8 cellular contexts compared by ENCODE assay signal in the genomic region with DNA sequence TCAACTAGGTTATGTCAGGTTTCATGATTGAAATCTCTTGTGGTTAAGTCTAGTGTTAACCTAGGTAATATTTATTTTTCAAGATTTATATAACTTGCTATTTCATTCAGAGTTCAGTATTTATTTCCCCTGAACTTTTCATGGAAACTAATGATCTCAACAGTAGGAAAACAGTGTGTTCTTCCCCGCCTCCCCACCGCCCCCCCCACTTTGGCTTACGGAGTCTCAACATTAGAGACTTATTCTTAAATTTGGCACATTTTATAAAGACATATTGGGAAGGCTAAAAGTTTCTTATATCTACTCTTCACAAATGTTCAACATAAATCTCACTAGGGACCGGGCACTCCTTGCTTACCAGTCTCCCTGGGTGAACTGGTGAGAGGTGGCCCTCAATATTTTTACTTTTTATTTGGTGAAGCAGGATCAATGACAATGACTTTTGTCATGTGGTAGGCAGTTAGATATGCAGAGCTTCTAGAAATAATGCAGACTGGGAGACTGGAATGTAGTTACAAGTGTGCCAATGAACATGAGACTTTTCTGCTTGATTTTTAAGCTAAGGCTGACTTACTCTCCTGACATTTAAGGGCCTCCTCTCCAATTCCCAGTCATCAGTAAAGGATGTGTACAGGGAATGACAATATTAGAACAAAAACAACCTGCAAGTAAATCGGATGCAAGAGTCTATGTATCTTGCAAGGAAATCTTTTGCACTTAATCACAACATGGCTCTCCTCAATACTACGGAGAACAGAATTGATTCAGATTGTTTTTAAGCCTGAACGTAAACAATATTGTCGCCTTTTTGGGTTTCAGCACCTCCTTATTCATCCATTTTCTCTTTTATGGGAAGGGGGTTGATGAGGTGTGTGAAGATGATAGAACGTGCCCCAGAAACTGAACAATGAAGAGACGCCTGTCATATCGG. TPM values are rescaled to one million over a fixed set of nuclear protein-coding genes. Genes with fewer than 3 reads are reported as not detected.
DNase-seq lines count a peak whose midpoint lies in the region; ATAC-seq and TF ChIP-seq lines count a peak whose summit lies in the region.

No MANE protein-coding gene starts in this region.

- H3K27ac ChIP-seq in mesendoderm (ENCODE audit: low read depth, low read length) = no peak overlapping the region

- in situ Hi-C loops in ACHN (cut with HindIII; ENCODE audit: low pct_ligation_motif_present, low pct_unique_long_range_greater_than_20kb, low sequenced_read_pairs) = no loop called here

- H3K4me1 Mint-ChIP-seq in IgD-negative memory B cell = peaks cover 43 to 48% (median 43%) of the 10 kb centered on the region in 3 donors

- H4K5ac ChIP-seq in mesendoderm (ENCODE audit: low read length) = no peak overlapping the region

- peaks cover 3% of the 10 kb centered on the region for H3K4me1 ChIP-seq in mesendoderm (ENCODE audit: control insufficient read depth, low read depth, low read length)

- H3K27me3 ChIP-seq in BJ (ENCODE audit: control insufficient read depth, insufficient read depth, low read length) (no peaks in the 10 kb centered on the region), mesendoderm (ENCODE audit: insufficient read depth, low read length, poor library complexity) (no peaks in the 10 kb centered on the region)

- no CpG with 5 or more reads among the region's 11 CpGs for WGBS in mesendoderm (ENCODE audit: extremely low coverage, insufficient coverage, low lambda C conversion rate)

- H3K36me3 Mint-ChIP-seq in IgD-negative memory B cell = peaks cover 3% of the 10 kb centered on the region

- H2BK15ac ChIP-seq in mesendoderm (replicated peaks; ENCODE audit: low read depth) = no peak overlapping the region

- ATAC-seq in HG02610 (IDR thresholded peaks at IDR 0.05; ENCODE audit: unreplicated experiment) (no peak), GM18861 (IDR thresholded peaks at IDR 0.05; ENCODE audit: unreplicated experiment) (no peak), GM18498 (IDR thresholded peaks at IDR 0.05; ENCODE audit: unreplicated experiment) (no peak)

- H4K8ac ChIP-seq in mesendoderm (ENCODE audit: low read depth, low read length) = no peak overlapping the region

- no peak for DNase-seq in BJ (ENCODE audit: low read depth)
- peak; percentile 26 to 39 for DNase-seq in cardiac fibroblast (ENCODE audit: low read depth in 2 of 2)
- peak; percentile 10 for DNase-seq in mesendoderm
- DNase-seq in ACHN = no peak

- H3K18ac ChIP-seq in mesendoderm (ENCODE audit: low read length) = peak overlapping the region; percentile 98

- H2BK120ac ChIP-seq in mesendoderm (ENCODE audit: low read depth, low read length) = no peak overlapping the region

- H3K36me3 ChIP-seq in BJ (ENCODE audit: control insufficient read depth, insufficient read depth, low read length) = no peaks in the 10 kb centered on the region
- H3K36me3 ChIP-seq in mesendoderm (ENCODE audit: control insufficient read depth, insufficient read depth, low read length) = no peaks in the 10 kb centered on the region

- H3K79me1 ChIP-seq in mesendoderm (ENCODE audit: low read length) = peaks cover 2% of the 10 kb centered on the region

- H3K4me2 ChIP-seq in mesendoderm (ENCODE audit: low read length) = peak overlapping the region; percentile 88

- POLR2A ChIA-PET in BJ (lab: Charles Lee) = no interaction called here

- peaks cover 7% of the 10 kb centered on the region for H3K79me2 ChIP-seq in mesendoderm (ENCODE audit: control insufficient read depth, insufficient read depth, low read length)

- no peak overlapping the region for H3K23ac ChIP-seq in mesendoderm (ENCODE audit: low read length)

- H2AK5ac ChIP-seq in mesendoderm (ENCODE audit: low read length) = no peak overlapping the region

- H3K27me3 Mint-ChIP-seq in IgD-negative memory B cell = no peaks in the 10 kb centered on the region

- no peaks in the 10 kb centered on the region for H3K9me3 Mint-ChIP-seq in IgD-negative memory B cell

- peak overlapping the region; percentile 96 for H3K9ac ChIP-seq in mesendoderm (ENCODE audit: low read length)

- peak overlapping the region; percentile 25 for H3K4ac ChIP-seq in mesendoderm (ENCODE audit: low read depth, low read length)

- CTCF ChIA-PET in BJ (lab: Yijun Ruan, JAX) = no interaction called here

- TF ChIP-seq CTCF in BJ (IDR thresholded peaks at IDR 0.05; ENCODE audit: insufficient read depth, low read depth, low read length) (no peak), cardiac fibroblast (IDR thresholded peaks at IDR 0.05; ENCODE audit: low read depth, low read length) (no peak)

- H3K4me3 Mint-ChIP-seq in IgD-negative memory B cell = peak overlapping the region; percentile 89 to 97 (median 96)

- no peak overlapping the region for H2BK5ac ChIP-seq in mesendoderm (ENCODE audit: low read length)

- peak overlapping the region; percentile 98 for H3K56ac ChIP-seq in mesendoderm (ENCODE audit: low read length)

- H3K27ac Mint-ChIP-seq in IgD-negative memory B cell = peak overlapping the region; percentile 96 to 99 (median 97)

- H3K4me3 ChIP-seq in BJ (ENCODE audit: low read depth, low read length) (peak overlapping the region; percentile 78), cardiac fibroblast (replicated peaks in 1 of 2; ENCODE audit: low read depth in 2 of 2, low read length in 2 of 2) (peak overlapping the region; percentile 83 to 87), mesendoderm (ENCODE audit: low read length) (peak overlapping the region; percentile 75)

RNA-seq across cellular contexts. Expression of a gene that starts 1.6 kb away (rescaled TPM):
- polyA plus RNA-seq in BJ (2011; rRNA removed) (11.9 and 24.6 TPM in 2 replicates), IgD-negative memory B cell (15.4 TPM)
- polyA minus RNA-seq in BJ (2011; rRNA and poly(A)+ RNA removed) = 16.9 and 21.6 TPM in 2 replicates
- 11.7 TPM for polyA plus RNA-seq in mesendoderm (2013, experiment 1 of 2)
- polyA plus RNA-seq in mesendoderm (2013, experiment 2 of 2) = 11.6 TPM

Comparison
In these comparisons a context has a peak if more than half of its experiments do, and no peak if none do; other contexts are left out.
1. DNase-seq: peak in cardiac fibroblast (2 of 2) and mesendoderm (single experiment); none in BJ (single experiment) and ACHN (single experiment).
2. Peak in every context shown above with its lines, with median percentiles within 50 percentile points of each other: H3K4me3 ChIP-seq.